ENCODE assay signal across 1 cellular context in genomic region chr20:35994994-35995453, GRCh38.
TF ChIP-seq lines count a peak whose summit lies in the region.

No MANE protein-coding gene starts in this region.

TF ChIP-seq in HepG2, 621 proteins besides CTCF, POLR2A, EP300 and RAD21 (continued from another document and continues in another):
- TF ChIP-seq TRIM22 (IDR thresholded peaks at IDR 0.05) (no peak), ZFP36L2 (CRISPR knock-in tag; IDR thresholded peaks at IDR 0.05) (no peak), ZNF670 (CRISPR knock-in tag; IDR thresholded peaks at IDR 0.05; ENCODE audit: borderline replicate concordance) (no peak), ZFP36 (IDR thresholded peaks at IDR 0.05; ENCODE audit: borderline replicate concordance, low read depth, low read length, partially characterized antibody) (no peak), MBNL3 (CRISPR knock-in tag; conservative IDR thresholded peaks at IDR 0.05) (no peak), ZUFSP (CRISPR knock-in tag; IDR thresholded peaks at IDR 0.05; ENCODE audit: borderline replicate concordance) (no peak), PAWR (CRISPR knock-in tag; IDR thresholded peaks at IDR 0.05; ENCODE audit: borderline replicate concordance) (no peak), ZNF318 (CRISPR knock-in tag; IDR thresholded peaks at IDR 0.05) (no peak), ZNF567 (CRISPR knock-in tag; IDR thresholded peaks at IDR 0.05; ENCODE audit: borderline replicate concordance) (no peak), ZNF263 (CRISPR knock-in tag; IDR thresholded peaks at IDR 0.05) (peak; percentile 52; the same call in 1 of the 2 replicates), E2F5 (CRISPR knock-in tag; conservative IDR thresholded peaks at IDR 0.05) (no peak), GLMP (CRISPR knock-in tag; IDR thresholded peaks at IDR 0.05; ENCODE audit: borderline replicate concordance) (no peak), MAF1 (CRISPR knock-in tag; IDR thresholded peaks at IDR 0.05; ENCODE audit: borderline replicate concordance) (no peak), REPIN1 (CRISPR knock-in tag; IDR thresholded peaks at IDR 0.05; ENCODE audit: borderline replicate concordance, low read depth) (peak; percentile 58; the same call in 1 of the 2 replicates), HNF4A (CRISPR knock-in tag; IDR thresholded peaks at IDR 0.05) (no peak), NFIB (CRISPR knock-in tag; IDR thresholded peaks at IDR 0.05; ENCODE audit: borderline replicate concordance) (no peak), KLF9 (CRISPR knock-in tag; IDR thresholded peaks at IDR 0.05; ENCODE audit: low read depth) (no peak), EED (CRISPR knock-in tag; IDR thresholded peaks at IDR 0.05) (no peak), SATB2 (CRISPR knock-in tag; IDR thresholded peaks at IDR 0.05) (no peak), ZNF7 (CRISPR knock-in tag; IDR thresholded peaks at IDR 0.05) (no peak), CREBL2 (CRISPR knock-in tag; IDR thresholded peaks at IDR 0.05; ENCODE audit: borderline replicate concordance) (no peak), PRDM10 (CRISPR knock-in tag; IDR thresholded peaks at IDR 0.05; ENCODE audit: low read depth) (no peak), MTF2 (CRISPR knock-in tag; IDR thresholded peaks at IDR 0.05; ENCODE audit: borderline replicate concordance) (no peak), ZMAT3 (CRISPR knock-in tag; conservative IDR thresholded peaks at IDR 0.05) (no peak), HOMEZ (CRISPR knock-in tag; IDR thresholded peaks at IDR 0.05; ENCODE audit: low read depth) (peak; percentile 59; the same call in 1 of the 2 replicates), JUND (CRISPR knock-in tag; IDR thresholded peaks at IDR 0.05) (no peak), SMAD1 (CRISPR knock-in tag; IDR thresholded peaks at IDR 0.05; ENCODE audit: borderline replicate concordance, low read depth) (no peak), REST (IDR thresholded peaks at IDR 0.05; ENCODE audit: borderline replicate concordance in 1 of 2, low read depth in 1 of 2, low read length in 2 of 2) (no peak), TAF15 (IDR thresholded peaks at IDR 0.05; ENCODE audit: low read depth, low read length, poor library complexity, severe bottlenecking) (no peak), RBM22 (optimal IDR thresholded peaks at IDR 0.05; ENCODE audit: low read length) (no peak), ZNF143 (CRISPR knock-in tag; IDR thresholded peaks at IDR 0.05) (no peak), TCF7L2 (IDR thresholded peaks at IDR 0.05; ENCODE audit: low read depth, low read length) (no peak)
